7 cellular contexts compared by ENCODE assay signal in the genomic region with DNA sequence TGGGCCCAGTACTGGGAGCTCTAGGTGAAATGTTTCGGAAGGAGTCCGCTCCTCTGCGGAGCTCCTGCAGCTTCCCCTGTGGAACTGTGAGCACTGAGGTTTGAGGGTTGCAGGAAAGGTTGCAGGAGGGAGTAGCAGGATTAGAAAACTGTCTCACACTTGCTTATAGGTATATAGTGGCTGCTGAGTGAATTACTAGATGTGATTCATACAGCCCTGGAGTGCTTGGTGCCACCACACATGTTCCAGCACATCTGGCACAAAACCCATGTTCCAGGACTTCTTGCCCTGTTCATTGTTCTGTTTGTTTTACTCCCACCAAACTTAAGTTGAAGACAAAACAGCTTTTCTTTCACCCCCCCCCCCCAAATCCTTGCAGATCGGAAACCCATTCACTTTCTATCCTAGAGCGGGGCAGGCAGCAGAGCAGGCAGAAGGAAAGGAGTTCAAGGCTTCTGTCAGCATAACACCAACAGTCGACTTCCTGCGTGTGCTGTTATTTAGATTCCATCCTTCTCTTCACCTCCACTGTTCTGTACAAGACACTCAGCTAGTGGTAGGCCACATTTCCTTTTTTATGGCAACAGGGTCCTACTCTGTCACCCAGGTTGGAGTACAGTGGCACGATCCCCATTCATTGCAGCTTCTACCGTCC. TPM values are rescaled to one million over a fixed set of nuclear protein-coding genes. Genes with fewer than 3 reads are reported as not detected.
DNase-seq lines count a peak whose midpoint lies in the region; ATAC-seq, FAIRE-seq and TF ChIP-seq lines count a peak whose summit lies in the region.

No MANE protein-coding gene starts in this region.

- H3K4me3 ChIP-seq in GM12865 (ENCODE audit: low read depth, low read length) = peak overlapping the region; percentile 85
- H3K4me3 ChIP-seq in Jurkat, Clone E6-1 (ENCODE audit: low read length) = peak overlapping the region; percentile 84
- H3K4me3 ChIP-seq in ascending aorta = peak overlapping the region; percentile 84 to 92
- H3K4me3 ChIP-seq in keratinocyte (ENCODE audit: control insufficient read depth in 2 of 3, extremely low read depth in 1 of 3, insufficient read depth in 2 of 3, low read depth in 1 of 3, low read length in 3 of 3) = peak overlapping the region; percentile 69 to 93 (median 93)

- H3K27me3 Mint-ChIP-seq in stimulated activated naive CD8-positive, alpha-beta T cell treated with anti-CD3 and anti-CD28 coated beads, Interleukin-15, amount 100 ng/mL, for 72 hours = no peaks in the 10 kb centered on the region

- peak overlapping the region; percentile 97 for H2AFZ ChIP-seq in keratinocyte (ENCODE audit: control insufficient read depth, low read length)

- no peaks in the 10 kb centered on the region for H3K9me1 ChIP-seq in keratinocyte (ENCODE audit: control insufficient read depth, extremely low read depth, insufficient read depth, low read length)

- peak; percentile 23 for ATAC-seq in stimulated activated naive CD8-positive, alpha-beta T cell treated with anti-CD3 and anti-CD28 coated beads, Interleukin-15, amount 100 ng/mL, for 72 hours

- H3K9me3 ChIP-seq in ascending aorta (no peaks in the 10 kb centered on the region), keratinocyte (ENCODE audit: control insufficient read depth, low read depth, low read length) (no peaks in the 10 kb centered on the region)

- peaks cover 63% of the 10 kb centered on the region for H3K4me1 Mint-ChIP-seq in stimulated activated naive CD8-positive, alpha-beta T cell treated with anti-CD3 and anti-CD28 coated beads, Interleukin-15, amount 100 ng/mL, for 72 hours

- FAIRE-seq in keratinocyte (lab: Jason Lieb, UNC) = peak; percentile 9

- TF ChIP-seq CTCF in GM12865 (IDR thresholded peaks at IDR 0.05; ENCODE audit: insufficient read depth, low read depth, low read length, missing control alignments) (no peak), ascending aorta (IDR thresholded peaks at IDR 0.05) (peak in 1 of 3 experiments; percentile 27), keratinocyte (optimal IDR thresholded peaks at IDR 0.05 in 1 of 3, IDR thresholded peaks at IDR 0.05 in 1 of 3, conservative IDR thresholded peaks at IDR 0.05 in 1 of 3; ENCODE audit: extremely low read depth in 1 of 3, insufficient read depth in 2 of 3, low read length in 3 of 3) (no peak)

- H3K36me3 ChIP-seq in ascending aorta (no peaks in the 10 kb centered on the region), keratinocyte (ENCODE audit: control insufficient read depth in 2 of 2, extremely low read depth in 1 of 2, insufficient read depth in 2 of 2, low read length in 2 of 2) (no peaks in the 10 kb centered on the region)

- DNase-seq in GM12865 (ENCODE audit: low read depth) (no peak), ascending aorta (ENCODE audit: low spot score in 2 of 2) (no peak), keratinocyte (ENCODE audit: low read depth, low spot score) (no peak), NCI-H2081 treated with DMSO at 0.1 percent for 48 hours (lab: John Stamatoyannopoulos, UW) (no peak), amniotic stem cell (lab: John Stamatoyannopoulos, UW) (no peak)
- peak; percentile 42 for DNase-seq in Jurkat, Clone E6-1 (ENCODE audit: low read depth, low spot score)
- DNase-seq in stimulated activated naive CD8-positive, alpha-beta T cell treated with anti-CD3 and anti-CD28 coated beads, Interleukin-15, amount 100 ng/mL, for 72 hours = no peak

- peak overlapping the region; percentile 99 for H3K4me2 ChIP-seq in keratinocyte (ENCODE audit: control insufficient read depth, extremely low read depth, insufficient read depth, low read depth, low read length)

- H3K4me3 Mint-ChIP-seq in stimulated activated naive CD8-positive, alpha-beta T cell treated with anti-CD3 and anti-CD28 coated beads, Interleukin-15, amount 100 ng/mL, for 72 hours = peak overlapping the region; percentile 93 to 96

- H3K27me3 ChIP-seq in ascending aorta = no peaks in the 10 kb centered on the region
- no peaks in the 10 kb centered on the region for H3K27me3 ChIP-seq in keratinocyte (ENCODE audit: control insufficient read depth, extremely low read depth, insufficient read depth, low read length)

- H3K27ac Mint-ChIP-seq in stimulated activated naive CD8-positive, alpha-beta T cell treated with anti-CD3 and anti-CD28 coated beads, Interleukin-15, amount 100 ng/mL, for 72 hours = peak overlapping the region; percentile 94 to 97

- peaks cover 20% of the 10 kb centered on the region for H3K79me2 ChIP-seq in keratinocyte (ENCODE audit: control insufficient read depth, insufficient read depth, low read length)

- peak overlapping the region; percentile 87 for H3K9ac ChIP-seq in keratinocyte (ENCODE audit: control insufficient read depth, extremely low read depth, insufficient read depth, low read length)

- dilution Hi-C loops in keratinocyte (cut with MboI; ENCODE audit: extremely low pct_ligation_motif_present, low sequenced_read_pairs) = no loop called here

- intact Hi-C loops in ascending aorta (cut with DNase I) = loop anchor here (1.0 to 2.0 kb wide), 3 partner anchors 35 to 74 kb away; a partner anchor contains a TSS

- H3K27ac ChIP-seq in ascending aorta = peak overlapping the region; percentile 85 to 90
- peak overlapping the region; percentile 81 for H3K27ac ChIP-seq in keratinocyte (ENCODE audit: control insufficient read depth, insufficient read depth, low read length)

- no peaks in the 10 kb centered on the region for H3K9me3 Mint-ChIP-seq in stimulated activated naive CD8-positive, alpha-beta T cell treated with anti-CD3 and anti-CD28 coated beads, Interleukin-15, amount 100 ng/mL, for 72 hours

- no peaks in the 10 kb centered on the region for H4K20me1 ChIP-seq in keratinocyte (ENCODE audit: control insufficient read depth, extremely low read depth, insufficient read depth, low read length)

- H3K4me1 ChIP-seq in ascending aorta = peaks cover 0 to 27% of the 10 kb centered on the region in 2 donors
- peaks cover 31% of the 10 kb centered on the region for H3K4me1 ChIP-seq in keratinocyte (ENCODE audit: control insufficient read depth, extremely low read depth, insufficient read depth, low read length)

RNA-seq across cellular contexts. Expression of a gene that starts 0.7 kb away (rescaled TPM):
- polyA plus RNA-seq in Jurkat, Clone E6-1 (2012; ENCODE audit: insufficient read depth, insufficient read length) = 18.7 TPM
- total RNA-seq in ascending aorta = 8.9 TPM
- polyA plus RNA-seq in keratinocyte = 5.6 to 8.7 TPM (median 7.5 TPM) in 3 replicates
- 3.3 TPM for polyA plus RNA-seq in keratinocyte (2011; ENCODE audit: low read depth)
- 4.6 and 7.6 TPM in 2 replicates for polyA plus RNA-seq in keratinocyte (2011; cell fraction: cytosol; rRNA removed)
- polyA plus RNA-seq in keratinocyte (2011; cell fraction: nucleus; rRNA removed) = 15.7 and 18.5 TPM in 2 replicates
- 11.8 and 14.5 TPM in 2 replicates for polyA plus RNA-seq in keratinocyte (2012; ENCODE audit: low replicate concordance)
- 10.1 to 16.9 TPM (median 14.6 TPM) in 3 replicates for polyA minus RNA-seq in keratinocyte
- 17.5 TPM for polyA minus RNA-seq in keratinocyte (2011; cell fraction: cytosol; rRNA and poly(A)+ RNA removed)
- 12.4 and 14.8 TPM in 2 replicates for polyA minus RNA-seq in keratinocyte (2011; cell fraction: nucleus; rRNA and poly(A)+ RNA removed)

RNA-seq across cellular contexts. Expression of a gene that starts 4.7 kb away (rescaled TPM):
- polyA plus RNA-seq in Jurkat, Clone E6-1 (2012; ENCODE audit: insufficient read depth, insufficient read length) = 86.2 TPM
- total RNA-seq in ascending aorta = 27.7 TPM
- 44.4 to 59.9 TPM (median 49.6 TPM) in 3 replicates for polyA plus RNA-seq in keratinocyte
- 25.3 TPM for polyA plus RNA-seq in keratinocyte (2011; ENCODE audit: low read depth)
- 67.1 and 68.5 TPM in 2 replicates for polyA plus RNA-seq in keratinocyte (2011; cell fraction: cytosol; rRNA removed)
- 70.1 and 74.5 TPM in 2 replicates for polyA plus RNA-seq in keratinocyte (2011; cell fraction: nucleus; rRNA removed)
- polyA plus RNA-seq in keratinocyte (2012; ENCODE audit: low replicate concordance) = 23.0 and 42.6 TPM in 2 replicates
- 74.9 to 108 TPM (median 82.2 TPM) in 3 replicates for polyA minus RNA-seq in keratinocyte
- polyA minus RNA-seq in keratinocyte (2011; cell fraction: cytosol; rRNA and poly(A)+ RNA removed) = 38.6 TPM
- 19.1 and 36.2 TPM in 2 replicates for polyA minus RNA-seq in keratinocyte (2011; cell fraction: nucleus; rRNA and poly(A)+ RNA removed)

RNA-seq across cellular contexts. Expression of a gene that starts 19.1 kb away (rescaled TPM):
- 1.6 TPM for polyA plus RNA-seq in Jurkat, Clone E6-1 (2012; ENCODE audit: insufficient read depth, insufficient read length)
- total RNA-seq in ascending aorta = not detected
- polyA plus RNA-seq in keratinocyte = 0.08 to 0.10 TPM in 2 of 3 replicates, not detected in the other
- polyA plus RNA-seq in keratinocyte (2011; ENCODE audit: low read depth) = not detected
- not detected in 2 replicates for polyA plus RNA-seq in keratinocyte (2011; cell fraction: cytosol; rRNA removed)
- polyA plus RNA-seq in keratinocyte (2011; cell fraction: nucleus; rRNA removed) = 0.22 and 0.23 TPM in 2 replicates
- polyA plus RNA-seq in keratinocyte (2012; ENCODE audit: low replicate concordance) = not detected in 2 replicates
- 0.92 TPM in 1 of 3 replicates, not detected in the others for polyA minus RNA-seq in keratinocyte
- not detected for polyA minus RNA-seq in keratinocyte (2011; cell fraction: cytosol; rRNA and poly(A)+ RNA removed)
- not detected in 2 replicates for polyA minus RNA-seq in keratinocyte (2011; cell fraction: nucleus; rRNA and poly(A)+ RNA removed)

RNA-seq across cellular contexts. Expression of a gene that starts 34.1 kb away (rescaled TPM):
- polyA plus RNA-seq in Jurkat, Clone E6-1 (2012; ENCODE audit: insufficient read depth, insufficient read length) = 240 TPM
- 61.1 TPM for total RNA-seq in ascending aorta
- 62.4 to 76.1 TPM (median 69.2 TPM) in 3 replicates for polyA plus RNA-seq in keratinocyte
- 59.6 TPM for polyA plus RNA-seq in keratinocyte (2011; ENCODE audit: low read depth)
- 63.6 and 76.7 TPM in 2 replicates for polyA plus RNA-seq in keratinocyte (2011; cell fraction: cytosol; rRNA removed)
- 21.9 and 27.2 TPM in 2 replicates for polyA plus RNA-seq in keratinocyte (2011; cell fraction: nucleus; rRNA removed)
- 66.1 and 86.3 TPM in 2 replicates for polyA plus RNA-seq in keratinocyte (2012; ENCODE audit: low replicate concordance)
- polyA minus RNA-seq in keratinocyte = 32.2 to 40.2 TPM (median 34.9 TPM) in 3 replicates
- polyA minus RNA-seq in keratinocyte (2011; cell fraction: cytosol; rRNA and poly(A)+ RNA removed) = 27.4 TPM
- polyA minus RNA-seq in keratinocyte (2011; cell fraction: nucleus; rRNA and poly(A)+ RNA removed) = 5.3 and 7.8 TPM in 2 replicates

RNA-seq across cellular contexts. Expression of a gene that starts 34.4 kb away (rescaled TPM):
- 127 TPM for polyA plus RNA-seq in Jurkat, Clone E6-1 (2012; ENCODE audit: insufficient read depth, insufficient read length)
- total RNA-seq in ascending aorta = 64.0 TPM
- 22.4 to 30.3 TPM (median 24.8 TPM) in 3 replicates for polyA plus RNA-seq in keratinocyte
- 13.6 TPM for polyA plus RNA-seq in keratinocyte (2011; ENCODE audit: low read depth)
- 26.6 and 27.0 TPM in 2 replicates for polyA plus RNA-seq in keratinocyte (2011; cell fraction: cytosol; rRNA removed)
- 28.5 and 30.7 TPM in 2 replicates for polyA plus RNA-seq in keratinocyte (2011; cell fraction: nucleus; rRNA removed)
- 29.4 and 29.6 TPM in 2 replicates for polyA plus RNA-seq in keratinocyte (2012; ENCODE audit: low replicate concordance)
- 36.0 to 38.5 TPM (median 36.5 TPM) in 3 replicates for polyA minus RNA-seq in keratinocyte
- 33.4 TPM for polyA minus RNA-seq in keratinocyte (2011; cell fraction: cytosol; rRNA and poly(A)+ RNA removed)
- 7.4 and 7.8 TPM in 2 replicates for polyA minus RNA-seq in keratinocyte (2011; cell fraction: nucleus; rRNA and poly(A)+ RNA removed)
